In genomic region chr1:114511048-114511785, GRCh38 we compare ENCODE assay signal across 8 cellular contexts. TPM values are rescaled to one million over a fixed set of nuclear protein-coding genes. Genes with fewer than 3 reads are reported as not detected.
DNase-seq lines count a peak whose midpoint lies in the region; ATAC-seq and TF ChIP-seq lines count a peak whose summit lies in the region.

TSS of gene TRIM33 (minus strand) at chr1:114511203. CDS start at chr1:114511076, 127 bp downstream.

- peak within 1 kb of the TSS; percentile 92 for H3K4me2 ChIP-seq in GM23338

- TF ChIP-seq CTCF in GM23338 (conservative IDR thresholded peaks at IDR 0.05; ENCODE audit: low read depth in 2 of 2) = no peak
- TF ChIP-seq CTCF in fibroblast of mammary gland (conservative IDR thresholded peaks at IDR 0.05; ENCODE audit: control insufficient read depth, insufficient read depth, low read depth, low read length) = no peak

- peak within 1 kb of the TSS; percentile 98 for H3K27ac ChIP-seq in GM23338 (ENCODE audit: low read depth)

- H3K27me3 ChIP-seq in GM23338 (ENCODE audit: insufficient read depth) = peaks cover 10% of the 10 kb centered on the region; the same call in 1 of the 2 replicates

- H3K27me3 Mint-ChIP-seq in GM23338 (ENCODE audit: insufficient read depth, low read depth, poor library complexity) = peaks cover 7% of the 10 kb centered on the region
- H3K27me3 Mint-ChIP-seq in activated T-helper 17 cell treated with anti-CD3 and anti-CD28 coated beads, Interleukin-2, amount 50 U/mL, for 72 hours = no peaks in the 10 kb centered on the region
- H3K27me3 Mint-ChIP-seq in naive thymus-derived CD8-positive, alpha-beta T cell = no peaks in the 10 kb centered on the region
- no peaks in the 10 kb centered on the region for H3K27me3 Mint-ChIP-seq in stimulated activated naive B cell treated with anti-CD40 and anti-IgM and Interleukin-4, amounts not matched to agents 10 μg/mL and 1 μg/mL and 100 μg/mL, for 72 hours

- H2AFZ ChIP-seq in GM23338 = peak within 1 kb of the TSS; percentile 96

- H3K4me3 Mint-ChIP-seq in GM23338 = peak within 1 kb of the TSS; percentile 90
- peak within 1 kb of the TSS; percentile 97 for H3K4me3 Mint-ChIP-seq in activated T-helper 17 cell treated with anti-CD3 and anti-CD28 coated beads, Interleukin-2, amount 50 U/mL, for 72 hours
- peak within 1 kb of the TSS; percentile 83 to 100 (median 97) for H3K4me3 Mint-ChIP-seq in naive thymus-derived CD8-positive, alpha-beta T cell
- H3K4me3 Mint-ChIP-seq in stimulated activated naive B cell treated with anti-CD40 and anti-IgM and Interleukin-4, amounts not matched to agents 10 μg/mL and 1 μg/mL and 100 μg/mL, for 72 hours = peak within 1 kb of the TSS; percentile 84 to 95

- POLR2A ChIA-PET in naive thymus-derived CD8-positive, alpha-beta T cell (lab: Charles Lee) = interaction anchor here (0.6 to 2.9 kb wide), 20 partner anchors 9 to 1881 kb away, joined by 3 to 40 read pairs (median 4); partner anchors contain the start of genes BCAS2, CSDE1 and NRAS

- H3K4me3 ChIP-seq in GM23338 = peak within 1 kb of the TSS; percentile 99
- peak within 1 kb of the TSS; percentile 90 for H3K4me3 ChIP-seq in fibroblast of mammary gland (ENCODE audit: control insufficient read depth, low read depth, low read length)

- peaks cover 32% of the 10 kb centered on the region for H3K4me1 ChIP-seq in GM23338 (ENCODE audit: insufficient read depth)

- peak within 1 kb of the TSS; percentile 97 for H3K27ac Mint-ChIP-seq in GM23338
- H3K27ac Mint-ChIP-seq in activated T-helper 17 cell treated with anti-CD3 and anti-CD28 coated beads, Interleukin-2, amount 50 U/mL, for 72 hours = peak within 1 kb of the TSS; percentile 99
- peak within 1 kb of the TSS; percentile 98 to 100 (median 99) for H3K27ac Mint-ChIP-seq in naive thymus-derived CD8-positive, alpha-beta T cell
- peak within 1 kb of the TSS; percentile 100 for H3K27ac Mint-ChIP-seq in stimulated activated naive B cell treated with anti-CD40 and anti-IgM and Interleukin-4, amounts not matched to agents 10 μg/mL and 1 μg/mL and 100 μg/mL, for 72 hours

- H3F3A ChIP-seq in GM23338 (replicated peaks; ENCODE audit: low read depth) = peaks cover 7% of the 10 kb centered on the region; the same call in 1 of the 2 replicates

- H3K36me3 Mint-ChIP-seq in GM23338 (ENCODE audit: low read depth) = peaks cover 10% of the 10 kb centered on the region
- peaks cover 50% of the 10 kb centered on the region for H3K36me3 Mint-ChIP-seq in activated T-helper 17 cell treated with anti-CD3 and anti-CD28 coated beads, Interleukin-2, amount 50 U/mL, for 72 hours (ENCODE audit: low read depth)
- peaks cover 0 to 13% (median 0%) of the 10 kb centered on the region in 3 donors for H3K36me3 Mint-ChIP-seq in naive thymus-derived CD8-positive, alpha-beta T cell
- H3K36me3 Mint-ChIP-seq in stimulated activated naive B cell treated with anti-CD40 and anti-IgM and Interleukin-4, amounts not matched to agents 10 μg/mL and 1 μg/mL and 100 μg/mL, for 72 hours = peaks cover 6 to 28% of the 10 kb centered on the region in 2 donors

- H3K9me3 Mint-ChIP-seq in GM23338 = no peaks in the 10 kb centered on the region; the same call in 2 of the 3 replicates
- no peaks in the 10 kb centered on the region for H3K9me3 Mint-ChIP-seq in activated T-helper 17 cell treated with anti-CD3 and anti-CD28 coated beads, Interleukin-2, amount 50 U/mL, for 72 hours
- no peaks in the 10 kb centered on the region for H3K9me3 Mint-ChIP-seq in naive thymus-derived CD8-positive, alpha-beta T cell
- no peaks in the 10 kb centered on the region for H3K9me3 Mint-ChIP-seq in stimulated activated naive B cell treated with anti-CD40 and anti-IgM and Interleukin-4, amounts not matched to agents 10 μg/mL and 1 μg/mL and 100 μg/mL, for 72 hours

- H3K79me2 ChIP-seq in GM23338 (replicated peaks; ENCODE audit: insufficient read depth) = peaks cover 42% of the 10 kb centered on the region

- no peaks in the 10 kb centered on the region for H3K9me2 ChIP-seq in GM23338 (ENCODE audit: insufficient read depth)

- peaks cover 35% of the 10 kb centered on the region for H3K4me1 Mint-ChIP-seq in GM23338
- H3K4me1 Mint-ChIP-seq in activated T-helper 17 cell treated with anti-CD3 and anti-CD28 coated beads, Interleukin-2, amount 50 U/mL, for 72 hours = peaks cover 34% of the 10 kb centered on the region
- peaks cover 33 to 57% (median 54%) of the 10 kb centered on the region in 4 donors for H3K4me1 Mint-ChIP-seq in naive thymus-derived CD8-positive, alpha-beta T cell
- peaks cover 32 to 56% of the 10 kb centered on the region in 2 donors for H3K4me1 Mint-ChIP-seq in stimulated activated naive B cell treated with anti-CD40 and anti-IgM and Interleukin-4, amounts not matched to agents 10 μg/mL and 1 μg/mL and 100 μg/mL, for 72 hours

- H3K36me3 ChIP-seq in GM23338 (ENCODE audit: insufficient read depth) = no peaks in the 10 kb centered on the region

- peak; percentile 68 for ATAC-seq in GM23338
- ATAC-seq in activated T-helper 17 cell treated with anti-CD3 and anti-CD28 coated beads, Interleukin-2, amount 50 U/mL, for 72 hours (replicated peaks) = peak; percentile 84
- peak; percentile 70 to 79 for ATAC-seq in naive thymus-derived CD8-positive, alpha-beta T cell
- peak; percentile 81 to 85 for ATAC-seq in stimulated activated naive B cell treated with anti-CD40 and anti-IgM and Interleukin-4, amounts not matched to agents 10 μg/mL and 1 μg/mL and 100 μg/mL, for 72 hours (replicated peaks)

- DNase-seq in Daoy (ENCODE audit: low read depth) (peak; percentile 99), GM23338 (ENCODE audit: low spot score) (peak; percentile 95), Kasumi-1 (lab: John Stamatoyannopoulos, UW) (peak; percentile 80 to 87), RPMI7951 (ENCODE audit: low read depth) (peak; percentile 91), fibroblast of mammary gland (ENCODE audit: low read depth) (peak; percentile 92)
- peak; percentile 86 to 95 (median 92) for DNase-seq in naive thymus-derived CD8-positive, alpha-beta T cell
- peak; percentile 90 for DNase-seq in stimulated activated naive B cell treated with anti-CD40 and anti-IgM and Interleukin-4, amounts not matched to agents 10 μg/mL and 1 μg/mL and 100 μg/mL, for 72 hours

- H4K20me1 ChIP-seq in GM23338 (replicated peaks; ENCODE audit: insufficient read depth) = peaks cover 34% of the 10 kb centered on the region

TF ChIP-seq in GM23338, 12 proteins besides CTCF, POLR2A, EP300 and RAD21:
- TF ChIP-seq ZNF114 (CRISPR knock-in tag; IDR thresholded peaks at IDR 0.05) = no peak
- TF ChIP-seq NANOG (IDR thresholded peaks at IDR 0.05; ENCODE audit: borderline replicate concordance) = no peak
- TF ChIP-seq POLR2AphosphoS5 (IDR thresholded peaks at IDR 0.05; ENCODE audit: low read depth) = peak; percentile 84
- no peak for TF ChIP-seq STAT1 (IDR thresholded peaks at IDR 0.05; ENCODE audit: unreplicated experiment)
- no peak for TF ChIP-seq EZH2 (IDR thresholded peaks at IDR 0.05; ENCODE audit: low read depth, unreplicated experiment)
- peak; percentile 57 for TF ChIP-seq CREB1 (CRISPR knock-in tag; IDR thresholded peaks at IDR 0.05; ENCODE audit: low read depth)
- TF ChIP-seq REST (IDR thresholded peaks at IDR 0.05; ENCODE audit: unreplicated experiment) = no peak
- TF ChIP-seq EZH2phosphoT487 (IDR thresholded peaks at IDR 0.05; ENCODE audit: unreplicated experiment) = no peak
TF ChIP-seq in GM23338: peak in this region for 2.

RNA-seq across cellular contexts. Expression of gene TRIM33, which starts in this region (rescaled TPM):
- total RNA-seq in Daoy (2014; rRNA removed; shearing (Covaris generic)) = 33.3 and 36.2 TPM in 2 replicates
- 46.6 and 51.1 TPM in 2 replicates for total RNA-seq in GM23338 (2014; rRNA removed; shearing (Covaris generic))
- 48.8 and 50.3 TPM in 2 replicates for polyA plus RNA-seq in GM23338 (2016; fragmentation: Nextera tagmentation; extraction: Ambion mirVana)
- total RNA-seq in RPMI7951 (2014; rRNA removed; shearing (Covaris generic)) = 16.1 and 22.3 TPM in 2 replicates
- 10 to 100 TPM; 36.6 to 45.9 TPM for total RNA-seq in activated T-helper 17 cell treated with anti-CD3 and anti-CD28 coated beads, Interleukin-2, amount 50 U/mL, for 72 hours
- total RNA-seq in naive thymus-derived CD8-positive, alpha-beta T cell = 10 to 100 TPM; 57.5 to 58.6 TPM
- 10 to 100 TPM; 18.2 to 32.2 (median 23.2) TPM for polyA plus RNA-seq in naive thymus-derived CD8-positive, alpha-beta T cell

Comparison
In these comparisons a context has a peak if more than half of its experiments do, and no peak if none do; other contexts are left out.
1. Peak in every context shown above with its lines: DNase-seq, ATAC-seq, H3K4me3 ChIP-seq and H3K27ac ChIP-seq.